ENCODE assay signal across 2 cellular contexts in the genomic region with DNA sequence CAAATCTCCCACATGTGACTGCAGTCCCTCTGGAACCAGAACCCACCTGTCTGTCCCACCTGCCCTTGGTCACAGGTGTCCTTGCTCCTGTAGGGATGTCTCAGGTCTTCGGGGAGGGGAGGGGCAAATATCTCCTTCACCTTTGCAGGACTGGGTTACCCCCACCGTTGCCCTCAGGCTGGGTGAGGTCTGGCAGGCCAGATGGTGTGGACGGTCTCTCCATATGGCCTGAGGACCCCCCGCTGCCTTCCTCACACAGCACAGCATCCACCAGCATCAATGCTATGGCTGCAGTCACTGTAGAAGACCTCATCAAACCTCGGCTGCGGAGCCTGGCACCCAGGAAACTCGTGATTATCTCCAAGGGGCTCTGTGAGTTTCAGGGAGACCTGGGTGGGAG.
TF ChIP-seq lines count a peak whose summit lies in the region.

No MANE protein-coding gene starts in this region.

TF ChIP-seq in SK-N-SH, 30 proteins besides CTCF, POLR2A, EP300 and RAD21 (continued from another document):
- TF ChIP-seq, protein P1, sequence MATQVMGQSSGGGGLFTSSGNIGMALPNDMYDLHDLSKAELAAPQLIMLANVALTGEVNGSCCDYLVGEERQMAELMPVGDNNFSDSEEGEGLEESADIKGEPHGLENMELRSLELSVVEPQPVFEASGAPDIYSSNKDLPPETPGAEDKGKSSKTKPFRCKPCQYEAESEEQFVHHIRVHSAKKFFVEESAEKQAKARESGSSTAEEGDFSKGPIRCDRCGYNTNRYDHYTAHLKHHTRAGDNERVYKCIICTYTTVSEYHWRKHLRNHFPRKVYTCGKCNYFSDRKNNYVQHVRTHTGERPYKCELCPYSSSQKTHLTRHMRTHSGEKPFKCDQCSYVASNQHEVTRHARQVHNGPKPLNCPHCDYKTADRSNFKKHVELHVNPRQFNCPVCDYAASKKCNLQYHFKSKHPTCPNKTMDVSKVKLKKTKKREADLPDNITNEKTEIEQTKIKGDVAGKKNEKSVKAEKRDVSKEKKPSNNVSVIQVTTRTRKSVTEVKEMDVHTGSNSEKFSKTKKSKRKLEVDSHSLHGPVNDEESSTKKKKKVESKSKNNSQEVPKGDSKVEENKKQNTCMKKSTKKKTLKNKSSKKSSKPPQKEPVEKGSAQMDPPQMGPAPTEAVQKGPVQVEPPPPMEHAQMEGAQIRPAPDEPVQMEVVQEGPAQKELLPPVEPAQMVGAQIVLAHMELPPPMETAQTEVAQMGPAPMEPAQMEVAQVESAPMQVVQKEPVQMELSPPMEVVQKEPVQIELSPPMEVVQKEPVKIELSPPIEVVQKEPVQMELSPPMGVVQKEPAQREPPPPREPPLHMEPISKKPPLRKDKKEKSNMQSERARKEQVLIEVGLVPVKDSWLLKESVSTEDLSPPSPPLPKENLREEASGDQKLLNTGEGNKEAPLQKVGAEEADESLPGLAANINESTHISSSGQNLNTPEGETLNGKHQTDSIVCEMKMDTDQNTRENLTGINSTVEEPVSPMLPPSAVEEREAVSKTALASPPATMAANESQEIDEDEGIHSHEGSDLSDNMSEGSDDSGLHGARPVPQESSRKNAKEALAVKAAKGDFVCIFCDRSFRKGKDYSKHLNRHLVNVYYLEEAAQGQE (IDR thresholded peaks at IDR 0.05; ENCODE audit: low read depth, low read length) = no peak
- TF ChIP-seq, protein P2, sequence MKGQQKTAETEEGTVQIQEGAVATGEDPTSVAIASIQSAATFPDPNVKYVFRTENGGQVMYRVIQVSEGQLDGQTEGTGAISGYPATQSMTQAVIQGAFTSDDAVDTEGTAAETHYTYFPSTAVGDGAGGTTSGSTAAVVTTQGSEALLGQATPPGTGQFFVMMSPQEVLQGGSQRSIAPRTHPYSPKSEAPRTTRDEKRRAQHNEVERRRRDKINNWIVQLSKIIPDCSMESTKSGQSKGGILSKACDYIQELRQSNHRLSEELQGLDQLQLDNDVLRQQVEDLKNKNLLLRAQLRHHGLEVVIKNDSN (IDR thresholded peaks at IDR 0.05; ENCODE audit: borderline replicate concordance, low read depth) = no peak
- TF ChIP-seq FOXM1 (IDR thresholded peaks at IDR 0.05; ENCODE audit: low read depth) (no peak), JUND (IDR thresholded peaks at IDR 0.05) (no peak), TCF12 (IDR thresholded peaks at IDR 0.05) (no peak), FOSL2 (IDR thresholded peaks at IDR 0.05; ENCODE audit: borderline replicate concordance, low read depth) (no peak), RFX5 (IDR thresholded peaks at IDR 0.05; ENCODE audit: low read length) (no peak), NFIC (IDR thresholded peaks at IDR 0.05; ENCODE audit: borderline replicate concordance) (no peak), TEAD4 (IDR thresholded peaks at IDR 0.05; ENCODE audit: borderline replicate concordance, insufficient read depth) (no peak), SMC3 (IDR thresholded peaks at IDR 0.05; ENCODE audit: low read depth, low read length) (no peak), TAF1 (IDR thresholded peaks at IDR 0.05; ENCODE audit: borderline replicate concordance, low read depth, low read length) (no peak), GATA2 (CRISPR knock-in tag; IDR thresholded peaks at IDR 0.05) (no peak), RCOR1 (IDR thresholded peaks at IDR 0.05; ENCODE audit: low read length) (no peak), MXI1 (IDR thresholded peaks at IDR 0.05; ENCODE audit: low read depth, low read length) (no peak), SIN3A (IDR thresholded peaks at IDR 0.05; ENCODE audit: borderline replicate concordance, low read depth, low read length) (no peak)
- TF ChIP-seq, protein P3, sequence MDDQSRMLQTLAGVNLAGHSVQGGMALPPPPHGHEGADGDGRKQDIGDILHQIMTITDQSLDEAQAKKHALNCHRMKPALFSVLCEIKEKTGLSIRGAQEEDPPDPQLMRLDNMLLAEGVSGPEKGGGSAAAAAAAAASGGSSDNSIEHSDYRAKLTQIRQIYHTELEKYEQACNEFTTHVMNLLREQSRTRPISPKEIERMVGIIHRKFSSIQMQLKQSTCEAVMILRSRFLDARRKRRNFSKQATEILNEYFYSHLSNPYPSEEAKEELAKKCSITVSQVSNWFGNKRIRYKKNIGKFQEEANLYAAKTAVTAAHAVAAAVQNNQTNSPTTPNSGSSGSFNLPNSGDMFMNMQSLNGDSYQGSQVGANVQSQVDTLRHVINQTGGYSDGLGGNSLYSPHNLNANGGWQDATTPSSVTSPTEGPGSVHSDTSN (IDR thresholded peaks at IDR 0.05) = no peak
- TF ChIP-seq, protein P4, sequence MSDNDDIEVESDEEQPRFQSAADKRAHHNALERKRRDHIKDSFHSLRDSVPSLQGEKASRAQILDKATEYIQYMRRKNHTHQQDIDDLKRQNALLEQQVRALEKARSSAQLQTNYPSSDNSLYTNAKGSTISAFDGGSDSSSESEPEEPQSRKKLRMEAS (IDR thresholded peaks at IDR 0.05; ENCODE audit: low read depth) = no peak

TF ChIP-seq in SK-N-SH treated with all-trans-retinoic acid at 6 μM for 48 hours, 23 proteins besides CTCF, POLR2A, EP300 and RAD21 (continued from another document):
- no peak for TF ChIP-seq ZNF565 (CRISPR knock-in tag; conservative IDR thresholded peaks at IDR 0.05; ENCODE audit: low read depth)
- TF ChIP-seq, protein P5, sequence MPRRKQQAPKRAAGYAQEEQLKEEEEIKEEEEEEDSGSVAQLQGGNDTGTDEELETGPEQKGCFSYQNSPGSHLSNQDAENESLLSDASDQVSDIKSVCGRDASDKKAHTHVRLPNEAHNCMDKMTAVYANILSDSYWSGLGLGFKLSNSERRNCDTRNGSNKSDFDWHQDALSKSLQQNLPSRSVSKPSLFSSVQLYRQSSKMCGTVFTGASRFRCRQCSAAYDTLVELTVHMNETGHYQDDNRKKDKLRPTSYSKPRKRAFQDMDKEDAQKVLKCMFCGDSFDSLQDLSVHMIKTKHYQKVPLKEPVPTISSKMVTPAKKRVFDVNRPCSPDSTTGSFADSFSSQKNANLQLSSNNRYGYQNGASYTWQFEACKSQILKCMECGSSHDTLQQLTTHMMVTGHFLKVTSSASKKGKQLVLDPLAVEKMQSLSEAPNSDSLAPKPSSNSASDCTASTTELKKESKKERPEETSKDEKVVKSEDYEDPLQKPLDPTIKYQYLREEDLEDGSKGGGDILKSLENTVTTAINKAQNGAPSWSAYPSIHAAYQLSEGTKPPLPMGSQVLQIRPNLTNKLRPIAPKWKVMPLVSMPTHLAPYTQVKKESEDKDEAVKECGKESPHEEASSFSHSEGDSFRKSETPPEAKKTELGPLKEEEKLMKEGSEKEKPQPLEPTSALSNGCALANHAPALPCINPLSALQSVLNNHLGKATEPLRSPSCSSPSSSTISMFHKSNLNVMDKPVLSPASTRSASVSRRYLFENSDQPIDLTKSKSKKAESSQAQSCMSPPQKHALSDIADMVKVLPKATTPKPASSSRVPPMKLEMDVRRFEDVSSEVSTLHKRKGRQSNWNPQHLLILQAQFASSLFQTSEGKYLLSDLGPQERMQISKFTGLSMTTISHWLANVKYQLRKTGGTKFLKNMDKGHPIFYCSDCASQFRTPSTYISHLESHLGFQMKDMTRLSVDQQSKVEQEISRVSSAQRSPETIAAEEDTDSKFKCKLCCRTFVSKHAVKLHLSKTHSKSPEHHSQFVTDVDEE (CRISPR knock-in tag; IDR thresholded peaks at IDR 0.05) = no peak
- TF ChIP-seq OSR1 (CRISPR knock-in tag; IDR thresholded peaks at IDR 0.05) = no peak
- no peak for TF ChIP-seq ZFP3 (CRISPR knock-in tag; IDR thresholded peaks at IDR 0.05)
- TF ChIP-seq, protein P6, sequence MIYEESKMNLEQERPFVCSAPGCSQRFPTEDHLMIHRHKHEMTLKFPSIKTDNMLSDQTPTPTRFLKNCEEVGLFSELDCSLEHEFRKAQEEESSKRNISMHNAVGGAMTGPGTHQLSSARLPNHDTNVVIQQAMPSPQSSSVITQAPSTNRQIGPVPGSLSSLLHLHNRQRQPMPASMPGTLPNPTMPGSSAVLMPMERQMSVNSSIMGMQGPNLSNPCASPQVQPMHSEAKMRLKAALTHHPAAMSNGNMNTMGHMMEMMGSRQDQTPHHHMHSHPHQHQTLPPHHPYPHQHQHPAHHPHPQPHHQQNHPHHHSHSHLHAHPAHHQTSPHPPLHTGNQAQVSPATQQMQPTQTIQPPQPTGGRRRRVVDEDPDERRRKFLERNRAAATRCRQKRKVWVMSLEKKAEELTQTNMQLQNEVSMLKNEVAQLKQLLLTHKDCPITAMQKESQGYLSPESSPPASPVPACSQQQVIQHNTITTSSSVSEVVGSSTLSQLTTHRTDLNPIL (CRISPR knock-in tag; IDR thresholded peaks at IDR 0.05; ENCODE audit: low read depth) = no peak
- no peak for TF ChIP-seq SNAI2 (CRISPR knock-in tag; IDR thresholded peaks at IDR 0.05)
- no peak for TF ChIP-seq CSDC2 (CRISPR knock-in tag; IDR thresholded peaks at IDR 0.05)
- TF ChIP-seq BACH2 (CRISPR knock-in tag; IDR thresholded peaks at IDR 0.05; ENCODE audit: borderline replicate concordance) = no peak
- TF ChIP-seq TCF4 (CRISPR knock-in tag; IDR thresholded peaks at IDR 0.05; ENCODE audit: borderline replicate concordance) = no peak
- TF ChIP-seq ZFP30 (CRISPR knock-in tag; IDR thresholded peaks at IDR 0.05) = no peak
- TF ChIP-seq ESRRG (CRISPR knock-in tag; IDR thresholded peaks at IDR 0.05) = no peak
TF ChIP-seq in SK-N-SH treated with all-trans-retinoic acid at 6 μM for 48 hours: peak in this region for 0.
